ENCODE assay signal across 17 cellular contexts in genomic region chr13:26853272-26853818, GRCh38.
DNase-seq lines count a peak whose midpoint lies in the region; ATAC-seq and TF ChIP-seq lines count a peak whose summit lies in the region.
"Had no signal": no experiment of that assay in that cellular context is flagged by ENCODE, and none has a peak within 500 bp of the region (broad histone marks: within the 10 kb centered on the region; RNA-seq: fewer than 3 reads in every experiment).

No MANE protein-coding gene starts in this region.

- H2BK20ac ChIP-seq in H9 (ENCODE audit: low read depth, low read length, poor library complexity, severe bottlenecking), result no peak overlapping the region

- H2BK12ac ChIP-seq in H9 (ENCODE audit: insufficient read length, low read depth, low read length), result no peak overlapping the region

- TF ChIP-seq CTCF in GM23338 (conservative IDR thresholded peaks at IDR 0.05; ENCODE audit: low read depth in 2 of 2) (no peak), brain (conservative IDR thresholded peaks at IDR 0.05) (no peak), gastroesophageal sphincter (IDR thresholded peaks at IDR 0.05) (no peak), testis (IDR thresholded peaks at IDR 0.05) (no peak), H9 (conservative IDR thresholded peaks at IDR 0.05) (no peak)

- H3K23ac ChIP-seq in H9 (ENCODE audit: insufficient read length, low read depth, low read length), result no peak overlapping the region

- H3K27ac Mint-ChIP-seq in GM23338 (no peak overlapping the region), brain (peak overlapping the region; percentile 27 to 94 (median 50)), H9 (no peak overlapping the region)
- H3K27ac Mint-ChIP-seq: CD4-positive, alpha-beta T cell; HFFc6 had no signal

- H3K9me3 ChIP-seq in gastroesophageal sphincter (no peaks in the 10 kb centered on the region), testis (no peaks in the 10 kb centered on the region), H9 (ENCODE audit: control insufficient read depth, low read depth, low read length) (no peaks in the 10 kb centered on the region)
- H3K9me3 ChIP-seq: BE2C, Caco-2 had no signal

- H3K4me3 ChIP-seq in GM23338, result no peak overlapping the region
- H3K4me3 ChIP-seq in gastroesophageal sphincter, result no peak overlapping the region
- H3K4me3 ChIP-seq in testis, result no peak overlapping the region
- H3K4me3 ChIP-seq: GM23248 had no signal

- intact Hi-C loops in testis (cut with DNase I; ENCODE audit: low total_unique reads), result no loop called here

- no peak overlapping the region for H4K8ac ChIP-seq in H9 (replicated peaks; ENCODE audit: insufficient read length, low read depth, low read length)

- H3K4me1 ChIP-seq in GM23338 (ENCODE audit: insufficient read depth), result peaks cover 13% of the 10 kb centered on the region
- no peaks in the 10 kb centered on the region for H3K4me1 ChIP-seq in gastroesophageal sphincter
- no peaks in the 10 kb centered on the region for H3K4me1 ChIP-seq in testis
- no peaks in the 10 kb centered on the region; the same call in 1 of the 2 replicates for H3K4me1 ChIP-seq in H9 (ENCODE audit: insufficient read depth, low read length)
- H3K4me1 ChIP-seq: BE2C, Caco-2 had no signal

- no peak overlapping the region for H3K4ac ChIP-seq in H9 (ENCODE audit: low read depth, low read length)

- no peak overlapping the region for H3T11ph ChIP-seq in H9 (ENCODE audit: low read length)

- H3K36me3 ChIP-seq in GM23338 (ENCODE audit: insufficient read depth) (no peaks in the 10 kb centered on the region), gastroesophageal sphincter (no peaks in the 10 kb centered on the region), testis (ENCODE audit: low read depth, missing control alignments) (no peaks in the 10 kb centered on the region)
- H3K36me3 ChIP-seq: BE2C had no signal

- no peak overlapping the region for H3K14ac ChIP-seq in H9 (ENCODE audit: insufficient read depth, low read length)

- ATAC-seq in GM23338 (no peak), gastroesophageal sphincter (no peak)
- ATAC-seq: HCT116 had no signal

- no peak for DNase-seq in GM23338 (ENCODE audit: low spot score)
- DNase-seq in left kidney (ENCODE audit: low read depth, low spot score), result peak; percentile 32
- DNase-seq in testis, result no peak
- no peak for DNase-seq in stimulated activated naive CD4-positive, alpha-beta T cell (lab: John Stamatoyannopoulos, UW)
- no peak for DNase-seq in H9
- DNase-seq: ACHN; BE2C; Caco-2; CD4-positive, alpha-beta T cell; GDM1; GM23248; HFFc6; IMR-90 had no signal

- H3K9ac ChIP-seq in H9 (ENCODE audit: extremely low read depth, insufficient read length, low read length), result no peak overlapping the region
- H3K9ac ChIP-seq: GM23248 had no signal

- H2BK15ac ChIP-seq in H9 (ENCODE audit: low read depth, low read length), result no peak overlapping the region

- H3K4me2 ChIP-seq in GM23338, result no peak overlapping the region
- H3K4me2 ChIP-seq in H9 (ENCODE audit: insufficient read depth, insufficient read length, low read length), result no peak overlapping the region

- no peaks in the 10 kb centered on the region for H3F3A ChIP-seq in GM23338 (replicated peaks; ENCODE audit: low read depth)

- H3K79me2 ChIP-seq in GM23338 (replicated peaks; ENCODE audit: insufficient read depth), result no peaks in the 10 kb centered on the region
- H3K79me2 ChIP-seq in H9 (ENCODE audit: insufficient read depth, low read length), result no peaks in the 10 kb centered on the region

- H4K5ac ChIP-seq in H9 (ENCODE audit: insufficient read length, low read depth, low read length), result no peak overlapping the region

- H2BK120ac ChIP-seq in H9 (ENCODE audit: low read depth, low read length, poor library complexity, severe bottlenecking), result no peak overlapping the region

- H3K79me1 ChIP-seq in H9 (ENCODE audit: insufficient read depth, low read depth, low read length, poor library complexity, severe bottlenecking), result no peaks in the 10 kb centered on the region

- H3K27me3 ChIP-seq in GM23338 (ENCODE audit: insufficient read depth), result no peaks in the 10 kb centered on the region
- H3K27me3 ChIP-seq in gastroesophageal sphincter, result peaks cover 7% of the 10 kb centered on the region
- no peaks in the 10 kb centered on the region for H3K27me3 ChIP-seq in testis
- no peaks in the 10 kb centered on the region for H3K27me3 ChIP-seq in H9 (ENCODE audit: insufficient read depth, low read length)

- H3K9me2 ChIP-seq in GM23338 (ENCODE audit: insufficient read depth), result no peaks in the 10 kb centered on the region

- H3K23me2 ChIP-seq in H9 (ENCODE audit: insufficient read length, low read depth, low read length, poor library complexity, severe bottlenecking), result no peaks in the 10 kb centered on the region

- H3K4me3 Mint-ChIP-seq in GM23338 (no peak overlapping the region), brain (peak overlapping the region in 2 of 5 experiments; percentile 24 to 62), H9 (no peak overlapping the region)
- H3K4me3 Mint-ChIP-seq: CD4-positive, alpha-beta T cell; HFFc6 had no signal

- TF ChIP-seq POLR2A in gastroesophageal sphincter (IDR thresholded peaks at IDR 0.05) (no peak), testis (IDR thresholded peaks at IDR 0.05) (no peak)

- H2AK5ac ChIP-seq in H9 (ENCODE audit: insufficient read length, low read length), result no peak overlapping the region

- no peaks in the 10 kb centered on the region for H3K36me3 Mint-ChIP-seq in GM23338 (ENCODE audit: low read depth)
- H3K36me3 Mint-ChIP-seq in brain, result no peaks in the 10 kb centered on the region
- H3K36me3 Mint-ChIP-seq in H9 (ENCODE audit: insufficient read depth in 1 of 3, low read depth in 3 of 3), result no peaks in the 10 kb centered on the region; a peak in 1 of 7 replicates

- WGBS in gastroesophageal sphincter (ENCODE audit: low coverage in 1 of 2), 2 donors, result 12 to 18% methylated on average over 2 of the region's 2 CpGs
- WGBS in testis, 2 donors, result 39 to 53% methylated on average over 2 of the region's 2 CpGs
- WGBS in H9 (ENCODE audit: extremely low coverage, insufficient read length, low lambda C conversion rate), result no CpG with 5 or more reads among the region's 2 CpGs

- H4K20me1 ChIP-seq in GM23338 (replicated peaks; ENCODE audit: insufficient read depth) (no peaks in the 10 kb centered on the region), H9 (ENCODE audit: control insufficient read depth, insufficient read depth, insufficient read length) (no peaks in the 10 kb centered on the region)

- no peak overlapping the region for H3K18ac ChIP-seq in H9 (ENCODE audit: insufficient read length, low read depth, low read length)

- H3K27me3 Mint-ChIP-seq in GM23338 (ENCODE audit: insufficient read depth, low read depth, poor library complexity) (no peaks in the 10 kb centered on the region), brain (peaks cover 7% of the 10 kb centered on the region), H9 (ENCODE audit: low read depth) (no peaks in the 10 kb centered on the region; the same call in 1 of the 2 replicates)

- H3K9me3 Mint-ChIP-seq in GM23338 (no peaks in the 10 kb centered on the region), brain (peaks cover 0 to 4% (median 0%) of the 10 kb centered on the region in 5 experiments), H9 (no peaks in the 10 kb centered on the region; a peak in 1 of 5 replicates)
- H3K9me3 Mint-ChIP-seq: CD4-positive, alpha-beta T cell; HFFc6 had no signal

- TF ChIP-seq EP300 in gastroesophageal sphincter (IDR thresholded peaks at IDR 0.05), result no peak

- H2AFZ ChIP-seq in GM23338, result peak overlapping the region; percentile 74
- no peak overlapping the region for H2AFZ ChIP-seq in H9 (ENCODE audit: low read length)
- H2AFZ ChIP-seq: GM23248 had no signal

- H4K91ac ChIP-seq in H9 (ENCODE audit: insufficient read length, low read depth, low read length), result no peak overlapping the region

- H3K4me1 Mint-ChIP-seq in GM23338, result peaks cover 14% of the 10 kb centered on the region
- peaks cover 49% of the 10 kb centered on the region for H3K4me1 Mint-ChIP-seq in brain
- H3K4me1 Mint-ChIP-seq in H9, result peaks cover 21 to 27% of the 10 kb centered on the region in 2 experiments

- H3K27ac ChIP-seq in GM23338 (ENCODE audit: low read depth) (no peak overlapping the region), gastroesophageal sphincter (no peak overlapping the region), testis (no peak overlapping the region), H9 (ENCODE audit: insufficient read length, low read depth, low read length) (no peak overlapping the region)
- H3K27ac ChIP-seq: C4-2B, GM23248 had no signal

- no peak overlapping the region for H2BK5ac ChIP-seq in H9 (ENCODE audit: insufficient read length, low read length)

- no peak overlapping the region for H3K56ac ChIP-seq in H9 (ENCODE audit: insufficient read length, low read depth, low read length)

TF ChIP-seq in GM23338, 12 proteins besides CTCF, POLR2A, EP300 and RAD21 (continues in another document):
- TF ChIP-seq JUNB (IDR thresholded peaks at IDR 0.05; ENCODE audit: unreplicated experiment) (no peak), CREB1 (CRISPR knock-in tag; IDR thresholded peaks at IDR 0.05; ENCODE audit: low read depth) (no peak), EZH2phosphoT487 (IDR thresholded peaks at IDR 0.05; ENCODE audit: unreplicated experiment) (no peak), POLR2AphosphoS5 (IDR thresholded peaks at IDR 0.05; ENCODE audit: low read depth) (no peak), REST (IDR thresholded peaks at IDR 0.05; ENCODE audit: unreplicated experiment) (no peak), NANOG (IDR thresholded peaks at IDR 0.05; ENCODE audit: borderline replicate concordance) (no peak)

Comparison
In these comparisons a context has a peak if more than half of its experiments do, and no peak if none do; other contexts are left out.
1. H3K27ac Mint-ChIP-seq: peak in brain (5 of 5); none in GM23338 (single experiment) and H9 (0 of 3).